In the genomic region with DNA sequence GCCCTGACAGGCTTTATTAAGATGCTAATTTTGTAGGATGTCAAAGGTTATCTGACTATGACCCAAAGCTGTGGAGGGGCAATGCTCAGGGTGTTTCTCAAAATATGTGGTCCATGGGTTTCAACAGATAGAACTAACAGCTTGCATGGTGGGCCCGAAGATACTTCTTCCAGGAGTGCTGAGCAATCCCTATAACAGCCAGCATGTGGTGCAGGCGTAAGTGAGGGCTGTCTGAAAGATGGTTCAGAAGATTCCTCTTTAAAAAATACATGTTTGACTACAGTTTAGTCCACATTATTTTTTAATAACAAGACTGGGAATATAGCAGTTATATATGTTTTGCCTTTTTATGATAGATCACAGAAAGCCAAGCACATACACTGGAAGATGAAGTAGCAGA, we compare ENCODE assay signal across 18 cellular contexts. TPM values are rescaled to one million over a fixed set of nuclear protein-coding genes. Genes with fewer than 3 reads are reported as not detected.
DNase-seq lines count a peak whose midpoint lies in the region; ATAC-seq and TF ChIP-seq lines count a peak whose summit lies in the region.
"Had no signal": no experiment of that assay in that cellular context is flagged by ENCODE, and none has a peak within 500 bp of the region (broad histone marks: within the 10 kb centered on the region; RNA-seq: fewer than 3 reads in every experiment).

No MANE protein-coding gene starts in this region.

- no peak for TF ChIP-seq POLR2A in heart left ventricle (IDR thresholded peaks at IDR 0.05)

- no peak overlapping the region for H2AFZ ChIP-seq in H9 (ENCODE audit: low read length)

- H3K36me3 Mint-ChIP-seq in H9 (ENCODE audit: insufficient read depth in 1 of 3, low read depth in 3 of 3) = peaks cover 9 to 15% (median 11%) of the 10 kb centered on the region in 3 experiments; a peak in 5 of 7 replicates
- H3K36me3 Mint-ChIP-seq in WTC11 = peaks cover 6% of the 10 kb centered on the region
- no peaks in the 10 kb centered on the region for H3K36me3 Mint-ChIP-seq in T-helper 2 cell treated with Interferon-gamma antibody and Interleukin-4, amounts not matched to agents 5 μg/mL and 100 μg/mL, for 36 hours (ENCODE audit: low read depth)
- H3K36me3 Mint-ChIP-seq: naive B cell had no signal

- H2AK5ac ChIP-seq in H9 (ENCODE audit: insufficient read length, low read length) = no peak overlapping the region

- H3K9me3 ChIP-seq in BE2C (no peaks in the 10 kb centered on the region), H9 (ENCODE audit: control insufficient read depth, low read depth, low read length) (no peaks in the 10 kb centered on the region), heart left ventricle (no peaks in the 10 kb centered on the region)
- H3K9me3 ChIP-seq: transverse colon had no signal

- H3K18ac ChIP-seq in H9 (ENCODE audit: insufficient read length, low read depth, low read length) = no peak overlapping the region

- no peaks in the 10 kb centered on the region for H3K27me3 Mint-ChIP-seq in H9 (ENCODE audit: low read depth)
- no peaks in the 10 kb centered on the region for H3K27me3 Mint-ChIP-seq in WTC11 (ENCODE audit: low read depth)
- peaks cover 50% of the 10 kb centered on the region for H3K27me3 Mint-ChIP-seq in T-helper 2 cell treated with Interferon-gamma antibody and Interleukin-4, amounts not matched to agents 5 μg/mL and 100 μg/mL, for 36 hours (ENCODE audit: low read depth)

- no peak for DNase-seq in BE2C
- DNase-seq in H9 = no peak
- no peak for DNase-seq in WTC11 (ENCODE audit: low spot score)
- DNase-seq in iPS-NIHi7 (ENCODE audit: extremely low spot score) = peak; percentile 23
- no peak for DNase-seq in DMS53 (lab: John Stamatoyannopoulos, UW)
- no peak for DNase-seq in T-helper 2 cell treated with Interferon-gamma antibody and Interleukin-4, amounts not matched to agents 5 μg/mL and 100 μg/mL, for 36 hours (ENCODE audit: low spot score)
- no peak for DNase-seq in NCI-H1105 (lab: John Stamatoyannopoulos, UW)
- DNase-seq in heart left ventricle = no peak
- DNase-seq: activated CD8-positive, alpha-beta T cell treated with anti-CD3 and anti-CD28 coated beads, Interleukin-2, amount 10 ng/mL, durations not matched to agents 7 days and 5 days; activated effector memory CD4-positive, alpha-beta T cell treated with Interleukin-2 at 50 U/mL for 16 hours; aorta; CD4-positive, alpha-beta memory T cell; head of caudate nucleus; naive B cell; NCI-H526 treated with DMSO at 0.1 percent for 48 hours; transverse colon had no signal

- H3K79me2 ChIP-seq in H9 (ENCODE audit: insufficient read depth, low read length) = no peaks in the 10 kb centered on the region

- no peak overlapping the region for H4K5ac ChIP-seq in H9 (ENCODE audit: insufficient read length, low read depth, low read length)

- no peak overlapping the region for H3T11ph ChIP-seq in H9 (ENCODE audit: low read length)

- H3K4me3 ChIP-seq in BE2C (ENCODE audit: low read depth, low read length) = no peak overlapping the region
- H3K4me3 ChIP-seq in heart left ventricle = no peak overlapping the region
- H3K4me3 ChIP-seq: transverse colon had no signal

- no peak overlapping the region for H4K8ac ChIP-seq in H9 (replicated peaks; ENCODE audit: insufficient read length, low read depth, low read length)

- intact Hi-C loops in heart left ventricle (cut with DNase I) = loop anchor here in 1 of 10 donors (10.0 kb wide), 1 partner anchor 66 kb away; the partner anchor contains the start of gene TMOD2

- no peaks in the 10 kb centered on the region for H3K9me3 Mint-ChIP-seq in H9
- no peaks in the 10 kb centered on the region for H3K9me3 Mint-ChIP-seq in WTC11
- H3K9me3 Mint-ChIP-seq in T-helper 2 cell treated with Interferon-gamma antibody and Interleukin-4, amounts not matched to agents 5 μg/mL and 100 μg/mL, for 36 hours = no peaks in the 10 kb centered on the region

- no peaks in the 10 kb centered on the region for H3K27me3 ChIP-seq in BE2C
- no peaks in the 10 kb centered on the region for H3K27me3 ChIP-seq in H9 (ENCODE audit: insufficient read depth, low read length)
- H3K27me3 ChIP-seq in heart left ventricle = peaks cover 0 to 17% (median 0%) of the 10 kb centered on the region in 9 donors

- no peaks in the 10 kb centered on the region for H3K4me1 ChIP-seq in BE2C
- no peaks in the 10 kb centered on the region for H3K4me1 ChIP-seq in H9 (ENCODE audit: insufficient read depth, low read length)
- H3K4me1 ChIP-seq in heart left ventricle = peaks cover 0 to 11% (median 0%) of the 10 kb centered on the region in 12 donors
- H3K4me1 ChIP-seq: transverse colon had no signal

- H3K27ac ChIP-seq in H9 (ENCODE audit: insufficient read length, low read depth, low read length) (no peak overlapping the region), heart left ventricle (no peak overlapping the region)
- H3K27ac ChIP-seq: KMS-11, transverse colon had no signal

- H3K4me2 ChIP-seq in H9 (ENCODE audit: insufficient read depth, insufficient read length, low read length) = no peak overlapping the region
- H3K4me2 ChIP-seq: KMS-11 had no signal

- H2BK120ac ChIP-seq in H9 (ENCODE audit: low read depth, low read length, poor library complexity, severe bottlenecking) = no peak overlapping the region

- H2BK5ac ChIP-seq in H9 (ENCODE audit: insufficient read length, low read length) = no peak overlapping the region

- no peak overlapping the region for H2BK15ac ChIP-seq in H9 (ENCODE audit: low read depth, low read length)

- H3K56ac ChIP-seq in H9 (ENCODE audit: insufficient read length, low read depth, low read length) = no peak overlapping the region

- H3K4ac ChIP-seq in H9 (ENCODE audit: low read depth, low read length) = no peak overlapping the region

- H3K4me1 Mint-ChIP-seq in H9 = peaks cover 4 to 5% of the 10 kb centered on the region in 2 experiments
- H3K4me1 Mint-ChIP-seq in WTC11 = peaks cover 2% of the 10 kb centered on the region; the same call in 1 of the 2 replicates
- H3K4me1 Mint-ChIP-seq in T-helper 2 cell treated with Interferon-gamma antibody and Interleukin-4, amounts not matched to agents 5 μg/mL and 100 μg/mL, for 36 hours (ENCODE audit: low read depth) = peaks cover 21% of the 10 kb centered on the region

- H3K36me3 ChIP-seq in BE2C = peaks cover 46% of the 10 kb centered on the region
- no peaks in the 10 kb centered on the region for H3K36me3 ChIP-seq in heart left ventricle
- H3K36me3 ChIP-seq: transverse colon had no signal

- H4K91ac ChIP-seq in H9 (ENCODE audit: insufficient read length, low read depth, low read length) = no peak overlapping the region

- H3K27ac Mint-ChIP-seq in H9 (no peak overlapping the region; a peak in 1 of 7 replicates), WTC11 (no peak overlapping the region)
- H3K27ac Mint-ChIP-seq in T-helper 2 cell treated with Interferon-gamma antibody and Interleukin-4, amounts not matched to agents 5 μg/mL and 100 μg/mL, for 36 hours = no peak overlapping the region
- H3K27ac Mint-ChIP-seq: activated CD8-positive, alpha-beta T cell treated with anti-CD3 and anti-CD28 coated beads, Interleukin-2, amount 10 ng/mL, durations not matched to agents 7 days and 5 days; CD4-positive, alpha-beta memory T cell had no signal

- H3K4me3 Mint-ChIP-seq in H9 (no peak overlapping the region), WTC11 (no peak overlapping the region)
- H3K4me3 Mint-ChIP-seq in T-helper 2 cell treated with Interferon-gamma antibody and Interleukin-4, amounts not matched to agents 5 μg/mL and 100 μg/mL, for 36 hours = no peak overlapping the region
- H3K4me3 Mint-ChIP-seq: activated CD8-positive, alpha-beta T cell treated with anti-CD3 and anti-CD28 coated beads, Interleukin-2, amount 10 ng/mL, durations not matched to agents 7 days and 5 days; CD4-positive, alpha-beta memory T cell; naive B cell had no signal

- no peak overlapping the region for H2BK12ac ChIP-seq in H9 (ENCODE audit: insufficient read length, low read depth, low read length)

- H3K23ac ChIP-seq in H9 (ENCODE audit: insufficient read length, low read depth, low read length) = no peak overlapping the region

- H3K79me1 ChIP-seq in H9 (ENCODE audit: insufficient read depth, low read depth, low read length, poor library complexity, severe bottlenecking) = no peaks in the 10 kb centered on the region

- no peaks in the 10 kb centered on the region for H3K23me2 ChIP-seq in H9 (ENCODE audit: insufficient read length, low read depth, low read length, poor library complexity, severe bottlenecking)

- H3K9ac ChIP-seq in H9 (ENCODE audit: extremely low read depth, insufficient read length, low read length) = no peak overlapping the region
- H3K9ac ChIP-seq: KMS-11 had no signal

- H3K14ac ChIP-seq in H9 (ENCODE audit: insufficient read depth, low read length) = no peak overlapping the region

- H2BK20ac ChIP-seq in H9 (ENCODE audit: low read depth, low read length, poor library complexity, severe bottlenecking) = no peak overlapping the region

- no CpG with 5 or more reads among the region's 2 CpGs for WGBS in H9 (ENCODE audit: extremely low coverage, insufficient read length, low lambda C conversion rate)
- 48 to 82% (median 72%) methylated on average over 2 of the region's 2 CpGs for WGBS in heart left ventricle, 4 donors

- peak; percentile 71 for ATAC-seq in WTC11
- ATAC-seq in heart left ventricle = no peak
- ATAC-seq: activated CD8-positive, alpha-beta T cell treated with anti-CD3 and anti-CD28 coated beads, Interleukin-2, amount 10 ng/mL, durations not matched to agents 7 days and 5 days; left lobe of liver had no signal

- TF ChIP-seq CTCF in BE2C (IDR thresholded peaks at IDR 0.05; ENCODE audit: low read depth, low read length) = peak; percentile 33
- TF ChIP-seq CTCF in H9 (conservative IDR thresholded peaks at IDR 0.05) = peak; percentile 46
- TF ChIP-seq CTCF in WTC11 (IDR thresholded peaks at IDR 0.05) = no peak
- peak in 6 of 12 donors; percentile 7 to 26 (median 15) for TF ChIP-seq CTCF in heart left ventricle (IDR thresholded peaks at IDR 0.05)

- CTCF ChIA-PET in WTC11 (lab: Charles Lee) = interaction anchor here (0.8 to 1.7 kb wide), 4 partner anchors 39 to 113 kb away, joined by 3 to 11 read pairs (median 5); partner anchors contain the start of gene LYSMD2

- no peaks in the 10 kb centered on the region for H4K20me1 ChIP-seq in H9 (ENCODE audit: control insufficient read depth, insufficient read depth, insufficient read length)

- POLR2A ChIA-PET in WTC11 (lab: Charles Lee) = no interaction called here

RNA-seq across cellular contexts. Expression of gene SCG3, which starts 7.6 kb away (rescaled TPM):
- 164 TPM for polyA plus RNA-seq in BE2C (2012; ENCODE audit: insufficient read depth, insufficient read length, low read depth)
- total RNA-seq in H9 (2021) (22.7 and 24.0 TPM in 2 replicates), WTC11 (2021) (31.5 to 32.3 TPM (median 32.1 TPM) in 3 replicates), heart left ventricle (under 1 TPM in 2 of 9 donors, not detected in 7; 0.10 to 0.11 TPM)
- polyA plus RNA-seq in heart left ventricle = under 1 TPM in 1 of 2 donors, not detected in 1; 0.04 TPM
- total RNA-seq: activated CD8-positive, alpha-beta T cell treated with anti-CD3 and anti-CD28 coated beads, Interleukin-2, amount 10 ng/mL, durations not matched to agents 7 days and 5 days; aorta; CD4-positive, alpha-beta memory T cell; left lobe of liver had no signal
- polyA plus RNA-seq: CD4-positive, alpha-beta memory T cell had no signal

RNA-seq across cellular contexts. Expression of gene LYSMD2, which starts 48.6 kb away (rescaled TPM):
- 37.3 TPM for polyA plus RNA-seq in BE2C (2012; ENCODE audit: insufficient read depth, insufficient read length, low read depth)
- total RNA-seq in H9 (2021) = 3.9 and 4.1 TPM in 2 replicates
- 2.2 to 2.7 TPM (median 2.6 TPM) in 3 replicates for total RNA-seq in WTC11 (2021)
- total RNA-seq in heart left ventricle = 1 to 10 TPM; 3.1 to 8.7 (median 5.7) TPM
- 1 to 10 TPM; 5.3 to 5.7 TPM for polyA plus RNA-seq in heart left ventricle

Comparison
In these comparisons a context has a peak if more than half of its experiments do, and no peak if none do; other contexts are left out.
1. RNA of gene SCG3, which starts 7.6 kb away (total RNA-seq): 31.5 to 32.3 TPM in WTC11 and 22.7 to 24.0 TPM in H9; 0.10 to 0.11 TPM in heart left ventricle; every median in the first group is over 10 times any median in the second.